10 cellular contexts compared by ENCODE assay signal in the genomic region with DNA sequence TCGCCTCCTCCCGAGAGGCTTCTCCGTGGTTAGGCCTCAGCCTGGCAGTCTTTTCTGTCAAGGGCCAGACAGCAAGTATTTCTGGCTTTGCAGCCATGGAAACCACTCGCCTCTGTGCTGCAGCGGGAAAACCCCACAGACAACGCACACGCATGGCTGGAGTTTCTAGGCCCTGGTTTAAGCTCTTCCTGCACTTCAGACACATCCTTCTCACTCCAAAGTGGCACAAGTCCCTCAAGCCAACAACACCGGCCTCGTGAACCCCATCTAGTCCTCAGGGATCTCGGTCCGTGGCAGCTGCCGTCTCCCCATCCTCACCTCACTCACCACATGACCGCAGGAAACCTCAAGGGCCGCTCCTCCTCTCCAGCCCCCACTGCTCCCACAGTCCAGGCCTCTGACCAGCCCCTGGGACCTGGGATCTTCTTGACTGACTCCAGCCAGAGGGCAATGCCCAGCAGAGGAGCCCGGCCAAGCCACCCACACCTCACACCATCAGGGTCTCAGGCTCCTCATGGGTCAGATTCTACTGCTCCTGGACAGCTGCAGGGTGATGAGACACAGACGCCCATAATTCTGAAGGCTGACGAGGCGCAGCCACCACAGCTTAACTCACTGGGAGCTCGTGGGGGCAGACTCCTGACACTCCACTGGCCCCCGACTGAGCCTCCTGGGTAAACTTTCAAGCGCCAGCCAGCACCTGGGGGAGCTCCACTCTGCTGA. TPM values are rescaled to one million over a fixed set of nuclear protein-coding genes. Genes with fewer than 3 reads are reported as not detected.
DNase-seq lines count a peak whose midpoint lies in the region; ATAC-seq and TF ChIP-seq lines count a peak whose summit lies in the region.
"Had no signal": no experiment of that assay in that cellular context is flagged by ENCODE, and none has a peak within 500 bp of the region (broad histone marks: within the 10 kb centered on the region; RNA-seq: fewer than 3 reads in every experiment).

No MANE protein-coding gene starts in this region.

- no peak overlapping the region for H3K4me3 ChIP-seq in cardiac muscle cell
- no peak overlapping the region for H3K4me3 ChIP-seq in adrenal gland
- no peak overlapping the region for H3K4me3 ChIP-seq in testis
- H3K4me3 ChIP-seq in gastroesophageal sphincter: no peak overlapping the region

- H3K27me3 ChIP-seq in cardiac muscle cell (no peaks in the 10 kb centered on the region), adrenal gland (no peaks in the 10 kb centered on the region), testis (no peaks in the 10 kb centered on the region), gastroesophageal sphincter (no peaks in the 10 kb centered on the region)

- no peak for TF ChIP-seq POLR2A in adrenal gland (IDR thresholded peaks at IDR 0.05)
- TF ChIP-seq POLR2A in testis (IDR thresholded peaks at IDR 0.05): no peak
- TF ChIP-seq POLR2A in gastroesophageal sphincter (IDR thresholded peaks at IDR 0.05): no peak

- intact Hi-C loops in Right ventricle myocardium superior (cut with DNase I): no loop called here
- intact Hi-C loops in adrenal gland (cut with DNase I): no loop called here
- intact Hi-C loops in testis (cut with DNase I; ENCODE audit: low total_unique reads): no loop called here

- H3K36me3 ChIP-seq in cardiac muscle cell: peaks cover 14% of the 10 kb centered on the region
- peaks cover 0 to 75% of the 10 kb centered on the region in 2 donors for H3K36me3 ChIP-seq in adrenal gland (replicated peaks in 1 of 2)
- no peaks in the 10 kb centered on the region for H3K36me3 ChIP-seq in testis (ENCODE audit: low read depth, missing control alignments)
- H3K36me3 ChIP-seq in gastroesophageal sphincter: peaks cover 0 to 96% of the 10 kb centered on the region in 2 donors

- 82 to 97% (median 88%) methylated on average over 13 to 21 of the region's 21 CpGs for WGBS in adrenal gland, 4 donors
- 56 to 82% methylated on average over 9 to 21 of the region's 21 CpGs for WGBS in testis, 2 donors
- 93% methylated on average over 3 of the region's 21 CpGs; no CpG with 5 or more reads in 1 of the 2 donors for WGBS in gastroesophageal sphincter (ENCODE audit: low coverage in 1 of 2), 2 donors

- H3K4me1 ChIP-seq in cardiac muscle cell (ENCODE audit: low read depth): peaks cover 7% of the 10 kb centered on the region
- H3K4me1 ChIP-seq in adrenal gland (replicated peaks in 1 of 2): peaks cover 8 to 10% of the 10 kb centered on the region in 2 donors
- peaks cover 8% of the 10 kb centered on the region for H3K4me1 ChIP-seq in testis
- H3K4me1 ChIP-seq in gastroesophageal sphincter: no peaks in the 10 kb centered on the region

- H3K27ac ChIP-seq in cardiac muscle cell (peak overlapping the region; percentile 79), adrenal gland (peak overlapping the region in 4 of 5 donors; percentile 46 to 70 (median 59)), testis (peak overlapping the region; percentile 71 to 76), gastroesophageal sphincter (no peak overlapping the region)

- no peak for TF ChIP-seq EP300 in gastroesophageal sphincter (IDR thresholded peaks at IDR 0.05)

- no peak for ATAC-seq in Right ventricle myocardium superior (ENCODE audit: poor library complexity)
- peak; percentile 52 for ATAC-seq in HG02970 (IDR thresholded peaks at IDR 0.05; ENCODE audit: low FRiP score, unreplicated experiment)
- ATAC-seq in gastroesophageal sphincter: no peak

- no peaks in the 10 kb centered on the region for H3K9me3 ChIP-seq in cardiac muscle cell (ENCODE audit: low read depth)
- no peaks in the 10 kb centered on the region for H3K9me3 ChIP-seq in adrenal gland (replicated peaks in 1 of 3)
- no peaks in the 10 kb centered on the region for H3K9me3 ChIP-seq in testis
- no peaks in the 10 kb centered on the region for H3K9me3 ChIP-seq in gastroesophageal sphincter

- TF ChIP-seq CTCF in cardiac muscle cell (IDR thresholded peaks at IDR 0.05; ENCODE audit: low read depth, low read length) (no peak), adrenal gland (IDR thresholded peaks at IDR 0.05) (no peak), testis (IDR thresholded peaks at IDR 0.05) (no peak), gastroesophageal sphincter (IDR thresholded peaks at IDR 0.05) (no peak)

- DNase-seq in cardiac muscle cell (ENCODE audit: low read depth in 1 of 2, low spot score in 1 of 2) (peak in 1 of 2 donors; percentile 25), Right ventricle myocardium superior (no peak), adrenal gland (no peak), testis (no peak), DMS114 treated with DMSO at 0.1 percent for 48 hours (lab: John Stamatoyannopoulos, UW; ENCODE audit: unreplicated experiment) (no peak), NCI-H526 (lab: John Stamatoyannopoulos, UW) (no peak)
- DNase-seq: activated CD4-positive, alpha-beta T cell treated with anti-CD3 and anti-CD28 coated beads, Interleukin-2, amount 10 ng/mL, durations not matched to agents 7 days and 5 days; foreskin melanocyte had no signal

RNA-seq across cellular contexts. Expression of gene LETM1, which starts 21.7 kb away (rescaled TPM):
- 53.3 and 61.5 TPM in 2 replicates for total RNA-seq in cardiac muscle cell
- 22.5 and 23.3 TPM in 2 replicates for polyA plus RNA-seq in cardiac muscle cell
- total RNA-seq in Right ventricle myocardium superior: 41.8 TPM
- total RNA-seq in adrenal gland: 100 to 1,000 TPM in 1 of 8 donors, 10 to 100 TPM in 7; 27.0 to 117 (median 41.1) TPM
- 10 to 100 TPM; 20.8 to 36.0 (median 21.3) TPM for polyA plus RNA-seq in adrenal gland
- 100 to 1,000 TPM in 1 of 2 donors, 10 to 100 TPM in 1; 90.7 to 124 TPM for total RNA-seq in testis
- polyA plus RNA-seq in testis (ENCODE audit: insufficient read depth, low read depth, low replicate concordance): 38.1 TPM
- total RNA-seq in gastroesophageal sphincter: 10 to 100 TPM; 24.0 to 29.2 (median 26.9) TPM

RNA-seq across cellular contexts. Expression of gene NSD2, which starts 37.0 kb away (rescaled TPM):
- total RNA-seq in cardiac muscle cell (49.8 and 91.3 TPM in 2 replicates), Right ventricle myocardium superior (32.6 TPM), adrenal gland (100 to 1,000 TPM in 1 of 8 donors, 10 to 100 TPM in 7; 19.5 to 187 (median 28.4) TPM), testis (100 to 1,000 TPM; 124 to 144 TPM), gastroesophageal sphincter (10 to 100 TPM; 37.8 to 47.3 (median 39.4) TPM)
- polyA plus RNA-seq in cardiac muscle cell (49.0 and 84.6 TPM in 2 replicates), adrenal gland (10 to 100 TPM; 11.1 to 21.1 (median 17.6) TPM), testis (ENCODE audit: insufficient read depth, low read depth, low replicate concordance) (108 TPM)

RNA-seq across cellular contexts. Expression of gene FGFR3, which starts 41.1 kb away (rescaled TPM):
- 44.3 and 47.3 TPM in 2 replicates for total RNA-seq in cardiac muscle cell
- 39.2 and 40.9 TPM in 2 replicates for polyA plus RNA-seq in cardiac muscle cell
- total RNA-seq in Right ventricle myocardium superior: 2.9 TPM
- total RNA-seq in adrenal gland: 1 to 10 TPM in 6 of 8 donors, under 1 TPM in 2; 0.78 to 4.4 (median 1.9) TPM
- 1 to 10 TPM in 2 of 3 donors, under 1 TPM in 1; 0.11 to 4.7 (median 2.1) TPM for polyA plus RNA-seq in adrenal gland
- total RNA-seq in testis: 10 to 100 TPM; 79.6 to 93.7 TPM
- 39.2 TPM for polyA plus RNA-seq in testis (ENCODE audit: insufficient read depth, low read depth, low replicate concordance)
- total RNA-seq in gastroesophageal sphincter: 10 to 100 TPM in 1 of 4 donors, 1 to 10 TPM in 3; 1.4 to 17.7 (median 1.8) TPM

Comparison
In these comparisons a context has a peak if more than half of its experiments do, and no peak if none do; other contexts are left out.
1. H3K27ac ChIP-seq: peak in cardiac muscle cell (single experiment), adrenal gland (4 of 5) and testis (2 of 2); none in gastroesophageal sphincter (0 of 4).